In genomic region chr10:4720463-4720862, GRCh38 we compare ENCODE assay signal across 28 cellular contexts.
DNase-seq lines count a peak whose midpoint lies in the region; ATAC-seq, FAIRE-seq and TF ChIP-seq lines count a peak whose summit lies in the region.
"Had no signal": no experiment of that assay in that cellular context is flagged by ENCODE, and none has a peak within 500 bp of the region (broad histone marks: within the 10 kb centered on the region; RNA-seq: fewer than 3 reads in every experiment).

No MANE protein-coding gene starts in this region.

- H3K9me1 ChIP-seq in K562 (ENCODE audit: control insufficient read depth, insufficient read depth, low read length) = no peaks in the 10 kb centered on the region

- no peak for FAIRE-seq in K562 (lab: Jason Lieb, UNC)
- FAIRE-seq: GM12891, kidney had no signal

- H3K4me1 ChIP-seq in ACC112 (ENCODE audit: control insufficient read depth, insufficient read depth, low read length, unreplicated experiment) (peaks cover 8% of the 10 kb centered on the region), K562 (replicated peaks in 1 of 2; ENCODE audit: control insufficient read depth in 2 of 2, insufficient read depth in 2 of 2, low read length in 2 of 2) (no peaks in the 10 kb centered on the region), uterus (no peaks in the 10 kb centered on the region)
- H3K4me1 ChIP-seq: lower lobe of right lung, neural progenitor cell, prostate gland, upper lobe of left lung had no signal

- H3K27ac Mint-ChIP-seq in activated naive CD4-positive, alpha-beta T cell treated with anti-CD3 and anti-CD28 coated beads for 36 hours = no peak overlapping the region
- H3K27ac Mint-ChIP-seq: activated T-cell treated with anti-CD3 and anti-CD28 coated beads, Interleukin-2, amount 50 U/mL, for 24 hours; CD14-positive monocyte; neural progenitor cell had no signal

- H3K4me3 ChIP-seq in ACC112 (ENCODE audit: low read depth, low read length) = no peak overlapping the region
- H3K4me3 ChIP-seq in HFF-Myc (replicated peaks; ENCODE audit: low read depth, low read length) = no peak overlapping the region
- H3K4me3 ChIP-seq in K562 = no peak overlapping the region
- H3K4me3 ChIP-seq in uterus = no peak overlapping the region
- H3K4me3 ChIP-seq: lower lobe of right lung, neural progenitor cell, prostate gland, skin epidermis, upper lobe of left lung had no signal

- in situ Hi-C loops in K562 (cut with MboI) = no loop called here

- H3K79me2 ChIP-seq in ACC112 (ENCODE audit: control insufficient read depth, insufficient read depth, low read length, unreplicated experiment) (no peaks in the 10 kb centered on the region), K562 (ENCODE audit: control insufficient read depth, insufficient read depth, low read length) (no peaks in the 10 kb centered on the region)

- H2AFZ ChIP-seq in ACC112 (ENCODE audit: low read length, unreplicated experiment) (peak overlapping the region; percentile 23), K562 (ENCODE audit: low read depth, low read length) (no peak overlapping the region)
- H2AFZ ChIP-seq: neural progenitor cell had no signal

- TF ChIP-seq EP300 in K562 (IDR thresholded peaks at IDR 0.05; ENCODE audit: low read length) = no peak

- POLR2A ChIA-PET in K562 (lab: Yijun Ruan, JAX) = no interaction called here

- TF ChIP-seq POLR2A in K562 (conservative IDR thresholded peaks at IDR 0.05) (no peak), uterus (IDR thresholded peaks at IDR 0.05) (no peak)

- H3K27me3 ChIP-seq in ACC112 (ENCODE audit: insufficient read depth, low read length) = no peaks in the 10 kb centered on the region
- H3K27me3 ChIP-seq in K562 (ENCODE audit: control insufficient read depth in 2 of 2, insufficient read depth in 2 of 2, low read length in 2 of 2) = 0 out of 5 replicates have a peak, but pooled peaks cover 0 to 4% of the 10 kb centered on the region in 2 experiments
- H3K27me3 ChIP-seq in uterus = no peaks in the 10 kb centered on the region
- H3K27me3 ChIP-seq: neural progenitor cell, upper lobe of left lung had no signal

- H3K36me3 Mint-ChIP-seq in activated naive CD4-positive, alpha-beta T cell treated with anti-CD3 and anti-CD28 coated beads for 36 hours (ENCODE audit: low read depth) = no peaks in the 10 kb centered on the region
- H3K36me3 Mint-ChIP-seq: CD14-positive monocyte, neural progenitor cell had no signal

- H3K9me3 ChIP-seq in K562 (replicated peaks; ENCODE audit: control insufficient read depth, insufficient read depth, low read depth, low read length) (no peaks in the 10 kb centered on the region), uterus (no peaks in the 10 kb centered on the region)
- H3K9me3 ChIP-seq: lower lobe of right lung, prostate gland, upper lobe of left lung had no signal

- H3K4me3 Mint-ChIP-seq in activated naive CD4-positive, alpha-beta T cell treated with anti-CD3 and anti-CD28 coated beads for 36 hours = no peak overlapping the region
- H3K4me3 Mint-ChIP-seq: activated T-cell treated with anti-CD3 and anti-CD28 coated beads, Interleukin-2, amount 50 U/mL, for 24 hours; CD14-positive monocyte; neural progenitor cell had no signal

- DNase-seq in HFF-Myc (ENCODE audit: extremely low read depth, low read depth) (peak; percentile 9), K562 (ENCODE audit: extremely low read depth in 1 of 4, low spot score in 3 of 4) (no peak), lung microvascular endothelial cell (ENCODE audit: low read depth in 2 of 2) (peak; percentile 43 to 47), A172 (ENCODE audit: low spot score) (no peak), uterus (no peak)
- no peak for DNase-seq in activated naive CD4-positive, alpha-beta T cell treated with anti-CD3 and anti-CD28 coated beads for 36 hours
- DNase-seq: activated gamma-delta T cell treated with Interleukin-2 at 50 U/mL for 16 hours; activated T-cell treated with anti-CD3 and anti-CD28 coated beads, Interleukin-2, amount 50 U/mL, for 24 hours; cortex of kidney; Kasumi-1; kidney; lower lobe of right lung; NCI-H1048; NCI-H1694 treated with DMSO at 0.1 percent for 48 hours; NCI-H226; NCI-H82; OCI-M1; SIG-M5; stimulated activated CD4-positive, alpha-beta T cell treated with anti-CD3 and anti-CD28 coated beads, Interleukin-1b, Interleukin-23, amount 100 ng/mL, for 48 hours; T-helper 1 cell; upper lobe of left lung had no signal

- H3K9ac ChIP-seq in K562 (ENCODE audit: insufficient read depth in 1 of 2, low read depth in 2 of 2, low read length in 2 of 2) = no peak overlapping the region
- H3K9ac ChIP-seq: neural progenitor cell had no signal

- H3K36me3 ChIP-seq in ACC112 (ENCODE audit: insufficient read depth, low read length) (no peaks in the 10 kb centered on the region), K562 (ENCODE audit: control insufficient read depth, insufficient read depth, low read length) (no peaks in the 10 kb centered on the region), uterus (no peaks in the 10 kb centered on the region)
- H3K36me3 ChIP-seq: lower lobe of right lung, neural progenitor cell, prostate gland, upper lobe of left lung had no signal

- H3K4me2 ChIP-seq in K562 (ENCODE audit: insufficient read depth, low read length) = no peak overlapping the region
- H3K4me2 ChIP-seq: neural progenitor cell had no signal

- no TSS peak for BruUV-seq in K562 (replicated peaks; lab: Mats Ljungman, UMichigan)

- intact Hi-C loops in K562 (cut with micrococcal nuclease) = no loop called here
- intact Hi-C loops in activated naive CD4-positive, alpha-beta T cell treated with anti-CD3 and anti-CD28 coated beads for 36 hours (cut with micrococcal nuclease) = no loop called here
- intact Hi-C loops in uterus (cut with DNase I; ENCODE audit: low total_unique reads) = no loop called here

- peaks cover 3% of the 10 kb centered on the region for H3K4me1 Mint-ChIP-seq in activated naive CD4-positive, alpha-beta T cell treated with anti-CD3 and anti-CD28 coated beads for 36 hours (ENCODE audit: low read depth)
- H3K4me1 Mint-ChIP-seq: CD14-positive monocyte had no signal

- ATAC-seq in K562 = no peak
- ATAC-seq: esophagus mucosa, lower lobe of right lung had no signal

- TF ChIP-seq RAD21 in K562 (CRISPR knock-in tag; conservative IDR thresholded peaks at IDR 0.05 in 1 of 2, IDR thresholded peaks at IDR 0.05 in 1 of 2) = no peak

- H3K27ac ChIP-seq in ACC112 (ENCODE audit: low read depth, low read length) (no peak overlapping the region), K562 (ENCODE audit: extremely low read depth, low read depth, low read length) (no peak overlapping the region), uterus (no peak overlapping the region)
- H3K27ac ChIP-seq: lower lobe of right lung, neural progenitor cell, prostate gland, upper lobe of left lung had no signal

- H4K20me1 ChIP-seq in K562 (replicated peaks; ENCODE audit: control insufficient read depth, insufficient read depth, low read length) = no peaks in the 10 kb centered on the region

- WGBS in K562 (ENCODE audit: insufficient coverage, low coverage, missing lambda C conversion rate) = 7% methylated on average over 1 of the region's 1 CpG

- TF ChIP-seq CTCF in HFF-Myc (IDR thresholded peaks at IDR 0.05; ENCODE audit: low read depth, low read length, missing control alignments) = no peak
- no peak for TF ChIP-seq CTCF in K562 (IDR thresholded peaks at IDR 0.05 in 2 of 3, conservative IDR thresholded peaks at IDR 0.05 in 1 of 3; ENCODE audit: insufficient read depth in 2 of 3, low read depth in 1 of 3, low read length in 3 of 3)
- TF ChIP-seq CTCF in uterus (IDR thresholded peaks at IDR 0.05) = no peak

- CTCF ChIA-PET in K562 (lab: Yijun Ruan, JAX; ENCODE audit: low intra/inter-chr PET ratio) = no interaction called here
- CTCF ChIA-PET in activated naive CD4-positive, alpha-beta T cell treated with anti-CD3 and anti-CD28 coated beads for 36 hours (lab: Charles Lee) = no interaction called here

- H3K9me3 Mint-ChIP-seq in activated naive CD4-positive, alpha-beta T cell treated with anti-CD3 and anti-CD28 coated beads for 36 hours = no peaks in the 10 kb centered on the region
- H3K9me3 Mint-ChIP-seq: activated T-cell treated with anti-CD3 and anti-CD28 coated beads, Interleukin-2, amount 50 U/mL, for 24 hours; neural progenitor cell had no signal

- H3K27me3 Mint-ChIP-seq in activated naive CD4-positive, alpha-beta T cell treated with anti-CD3 and anti-CD28 coated beads for 36 hours (ENCODE audit: low read depth) = peaks cover 14% of the 10 kb centered on the region

TF ChIP-seq in K562, 482 proteins besides CTCF, POLR2A, EP300 and RAD21 (continues in another document):
- no peak for TF ChIP-seq FOXP1 (CRISPR knock-in tag; IDR thresholded peaks at IDR 0.05)
- TF ChIP-seq GATAD2A (IDR thresholded peaks at IDR 0.05) = no peak
- TF ChIP-seq MAFF (IDR thresholded peaks at IDR 0.05; ENCODE audit: low read length) = peak; percentile 44; the same call in 1 of the 2 replicates
- TF ChIP-seq KDM4B (IDR thresholded peaks at IDR 0.05; ENCODE audit: borderline replicate concordance in 2 of 2, low read depth in 1 of 2) = no peak
- TF ChIP-seq C11orf30 (IDR thresholded peaks at IDR 0.05; ENCODE audit: low read depth) = peak; percentile 65
- no peak for TF ChIP-seq ZNF134 (CRISPR knock-in tag; conservative IDR thresholded peaks at IDR 0.05)
- TF ChIP-seq MAFK (IDR thresholded peaks at IDR 0.05; ENCODE audit: low read length) = peak; percentile 64; the same call in 1 of the 2 replicates
- no peak for TF ChIP-seq COPS2 (conservative IDR thresholded peaks at IDR 0.05)
- no peak for TF ChIP-seq HNRNPLL (IDR thresholded peaks at IDR 0.05; ENCODE audit: low read depth, low read length, poor library complexity, severe bottlenecking)
- TF ChIP-seq ARID3A (IDR thresholded peaks at IDR 0.05; ENCODE audit: borderline replicate concordance, low read depth, low read length) = no peak
- TF ChIP-seq MYC (IDR thresholded peaks at IDR 0.05; ENCODE audit: low read depth, low read length) = no peak
- TF ChIP-seq MYC (CRISPR knock-in tag; IDR thresholded peaks at IDR 0.05; ENCODE audit: borderline replicate concordance, low read depth) = no peak
- TF ChIP-seq ARID1B (IDR thresholded peaks at IDR 0.05) = no peak
- TF ChIP-seq ELF4 (CRISPR knock-in tag; IDR thresholded peaks at IDR 0.05) = no peak
- no peak for TF ChIP-seq DIDO1 (tag; IDR thresholded peaks at IDR 0.05; ENCODE audit: low read depth)

Comparison
In these comparisons a context has a peak if more than half of its experiments do, and no peak if none do; other contexts are left out.
1. DNase-seq: peak in HFF-Myc (single experiment) and lung microvascular endothelial cell (2 of 2); none in K562 (0 of 4), A172 (single experiment), activated naive CD4-positive, alpha-beta T cell treated with anti-CD3 and anti-CD28 coated beads for 36 hours (single experiment) and uterus (0 of 2).